ENCODE assay signal across 26 cellular contexts in genomic region chr20:15022921-15023320, GRCh38.
DNase-seq lines count a peak whose midpoint lies in the region; ATAC-seq, FAIRE-seq and TF ChIP-seq lines count a peak whose summit lies in the region.
"Had no signal": no experiment of that assay in that cellular context is flagged by ENCODE, and none has a peak within 500 bp of the region (broad histone marks: within the 10 kb centered on the region; RNA-seq: fewer than 3 reads in every experiment).

No MANE protein-coding gene starts in this region.

- no peak for TF ChIP-seq CTCF in PC-3 (conservative IDR thresholded peaks at IDR 0.05; ENCODE audit: low read depth, low read length)
- TF ChIP-seq CTCF in mammary epithelial cell (conservative IDR thresholded peaks at IDR 0.05 in 1 of 2, IDR thresholded peaks at IDR 0.05 in 1 of 2; ENCODE audit: extremely low read depth in 1 of 2, insufficient read depth in 1 of 2, low read depth in 1 of 2, low read length in 2 of 2): no peak
- no peak for TF ChIP-seq CTCF in keratinocyte (optimal IDR thresholded peaks at IDR 0.05 in 1 of 3, IDR thresholded peaks at IDR 0.05 in 1 of 3, conservative IDR thresholded peaks at IDR 0.05 in 1 of 3; ENCODE audit: extremely low read depth in 1 of 3, insufficient read depth in 2 of 3, low read length in 3 of 3)
- TF ChIP-seq CTCF in upper lobe of right lung (IDR thresholded peaks at IDR 0.05): no peak
- TF ChIP-seq CTCF in GM20000 (IDR thresholded peaks at IDR 0.05; ENCODE audit: extremely low read depth, missing control alignments): no peak

- H3K79me2 ChIP-seq in PC-3 (ENCODE audit: low read length) (no peaks in the 10 kb centered on the region), mammary epithelial cell (ENCODE audit: insufficient read depth, low read length) (no peaks in the 10 kb centered on the region), keratinocyte (ENCODE audit: control insufficient read depth, insufficient read depth, low read length) (no peaks in the 10 kb centered on the region)

- no peak overlapping the region for H3K4me2 ChIP-seq in PC-3 (ENCODE audit: low read length)
- no peak overlapping the region for H3K4me2 ChIP-seq in mammary epithelial cell (ENCODE audit: insufficient read depth, low read depth, low read length)
- H3K4me2 ChIP-seq in keratinocyte (ENCODE audit: control insufficient read depth, extremely low read depth, insufficient read depth, low read depth, low read length): no peak overlapping the region
- H3K4me2 ChIP-seq: GM23338 had no signal

- no peaks in the 10 kb centered on the region for H3K4me1 ChIP-seq in PC-3 (ENCODE audit: insufficient read depth, low read length)
- H3K4me1 ChIP-seq in mammary epithelial cell (ENCODE audit: insufficient read depth, low read length): peaks cover 5% of the 10 kb centered on the region
- no peaks in the 10 kb centered on the region for H3K4me1 ChIP-seq in keratinocyte (ENCODE audit: control insufficient read depth, extremely low read depth, insufficient read depth, low read length)
- H3K4me1 ChIP-seq in upper lobe of right lung: no peaks in the 10 kb centered on the region

- H3K4me3 ChIP-seq in PC-3 (ENCODE audit: low read length): no peak overlapping the region
- no peak overlapping the region for H3K4me3 ChIP-seq in mammary epithelial cell (replicated peaks in 1 of 3; ENCODE audit: insufficient read depth in 1 of 3, low read depth in 2 of 3, low read length in 3 of 3)
- no peak overlapping the region for H3K4me3 ChIP-seq in keratinocyte (ENCODE audit: control insufficient read depth in 2 of 3, extremely low read depth in 1 of 3, insufficient read depth in 2 of 3, low read depth in 1 of 3, low read length in 3 of 3)
- H3K4me3 ChIP-seq in upper lobe of right lung: no peak overlapping the region
- H3K4me3 ChIP-seq: GM12878, GM23338 had no signal

- ATAC-seq in PC-3 (peak; percentile 54), upper lobe of right lung (peak; percentile 51), HG03045 (IDR thresholded peaks at IDR 0.05; ENCODE audit: unreplicated experiment) (no peak), GM21367 (IDR thresholded peaks at IDR 0.05; ENCODE audit: unreplicated experiment) (no peak)
- ATAC-seq: GM12878, GM23338 had no signal

- H3K9me3 ChIP-seq in PC-3 (ENCODE audit: low read length) (no peaks in the 10 kb centered on the region), mammary epithelial cell (replicated peaks; ENCODE audit: insufficient read depth, low read length) (no peaks in the 10 kb centered on the region), keratinocyte (ENCODE audit: control insufficient read depth, low read depth, low read length) (no peaks in the 10 kb centered on the region), upper lobe of right lung (no peaks in the 10 kb centered on the region)
- H3K9me3 ChIP-seq: BE2C had no signal

- FAIRE-seq in keratinocyte (lab: Jason Lieb, UNC): peak; percentile 68
- FAIRE-seq: A204.1, GM12878, H54, HTR-8/SVneo had no signal

- in situ Hi-C loops in mammary epithelial cell (cut with MboI; ENCODE audit: low sequenced_read_pairs in 2 of 2): no loop called here

- no peaks in the 10 kb centered on the region for H3F3A ChIP-seq in PC-3 (ENCODE audit: low read length, unreplicated experiment)

- intact Hi-C loops in PC-3 (cut with micrococcal nuclease) (no loop called here), mammary epithelial cell (cut with micrococcal nuclease) (no loop called here), upper lobe of right lung (cut with DNase I) (no loop called here)

- no peak overlapping the region for H2AFZ ChIP-seq in PC-3 (ENCODE audit: low read length)
- peak overlapping the region; percentile 1 for H2AFZ ChIP-seq in mammary epithelial cell (ENCODE audit: low read depth, low read length)
- H2AFZ ChIP-seq in keratinocyte (ENCODE audit: control insufficient read depth, low read length): no peak overlapping the region
- H2AFZ ChIP-seq: GM23338 had no signal

- H3K9me2 ChIP-seq in PC-3 (replicated peaks; ENCODE audit: low read length): no peaks in the 10 kb centered on the region

- H3K9ac ChIP-seq in PC-3 (ENCODE audit: low read length) (no peak overlapping the region), mammary epithelial cell (ENCODE audit: insufficient read depth, low read length) (no peak overlapping the region), keratinocyte (ENCODE audit: control insufficient read depth, extremely low read depth, insufficient read depth, low read length) (no peak overlapping the region)

- H3K9me1 ChIP-seq in keratinocyte (ENCODE audit: control insufficient read depth, extremely low read depth, insufficient read depth, low read length): no peaks in the 10 kb centered on the region

- H3K27ac ChIP-seq in PC-3 (ENCODE audit: low read length): no peak overlapping the region
- no peak overlapping the region for H3K27ac ChIP-seq in mammary epithelial cell (ENCODE audit: insufficient read depth, low read depth, low read length)
- no peak overlapping the region for H3K27ac ChIP-seq in keratinocyte (ENCODE audit: control insufficient read depth, insufficient read depth, low read length)
- H3K27ac ChIP-seq in upper lobe of right lung: no peak overlapping the region
- H3K27ac ChIP-seq: HL-60 had no signal

- CTCF ChIA-PET in PC-3 (lab: Charles Lee): no interaction called here
- CTCF ChIA-PET in mammary epithelial cell (lab: Charles Lee; ENCODE audit: low non-redundant PET): no interaction called here

- H4K20me1 ChIP-seq in PC-3 (ENCODE audit: low read length): no peaks in the 10 kb centered on the region
- no peaks in the 10 kb centered on the region for H4K20me1 ChIP-seq in mammary epithelial cell (ENCODE audit: insufficient read depth, low read length)
- no peaks in the 10 kb centered on the region for H4K20me1 ChIP-seq in keratinocyte (ENCODE audit: control insufficient read depth, extremely low read depth, insufficient read depth, low read length)

- POLR2A ChIA-PET in PC-3 (lab: Charles Lee; ENCODE audit: unreplicated experiment): no interaction called here

- dilution Hi-C loops in mammary epithelial cell (cut with HindIII; ENCODE audit: low sequenced_read_pairs) (no loop called here), keratinocyte (cut with MboI; ENCODE audit: extremely low pct_ligation_motif_present, low sequenced_read_pairs) (no loop called here)

- H3K36me3 ChIP-seq in PC-3 (ENCODE audit: low read depth, low read length): no peaks in the 10 kb centered on the region
- no peaks in the 10 kb centered on the region for H3K36me3 ChIP-seq in mammary epithelial cell (ENCODE audit: insufficient read depth, low read length)
- H3K36me3 ChIP-seq in keratinocyte (ENCODE audit: control insufficient read depth in 2 of 2, extremely low read depth in 1 of 2, insufficient read depth in 2 of 2, low read length in 2 of 2): no peaks in the 10 kb centered on the region
- no peaks in the 10 kb centered on the region for H3K36me3 ChIP-seq in upper lobe of right lung
- H3K36me3 ChIP-seq: BE2C had no signal

- no TSS peak for BruUV-seq in PC-3 (replicated peaks; lab: Mats Ljungman, UMichigan)
- no TSS peak for BruUV-seq in mammary epithelial cell (replicated peaks; lab: Mats Ljungman, UMichigan)

- H3K27me3 ChIP-seq in PC-3 (ENCODE audit: low read length) (no peaks in the 10 kb centered on the region), mammary epithelial cell (ENCODE audit: insufficient read depth, low read length) (no peaks in the 10 kb centered on the region), keratinocyte (ENCODE audit: control insufficient read depth, extremely low read depth, insufficient read depth, low read length) (no peaks in the 10 kb centered on the region), upper lobe of right lung (no peaks in the 10 kb centered on the region)
- H3K27me3 ChIP-seq: BE2C had no signal

- DNase-seq in PC-3 (peak; percentile 71), mammary epithelial cell (peak; percentile 68), keratinocyte (ENCODE audit: low read depth, low spot score) (peak; percentile 26), upper lobe of right lung (no peak), GM20000 (ENCODE audit: low spot score) (no peak)
- DNase-seq in activated effector memory CD4-positive, alpha-beta T cell treated with Interleukin-2 at 50 U/mL for 16 hours: no peak
- DNase-seq: ACHN; BE2C; C1 segment of cervical spinal cord; CD4-positive, CD25-positive, alpha-beta regulatory T cell; CD8-positive, alpha-beta memory T cell; COR-L47; DMS 273 treated with DMSO at 0.1 percent for 48 hours; DMS53; DND-41; EL; HCEC 1CT; IMR-90 had no signal

Comparison
In these comparisons a context has a peak if more than half of its experiments do, and no peak if none do; other contexts are left out.
1. ATAC-seq: peak in PC-3 (single experiment) and upper lobe of right lung (single experiment); none in HG03045 (single experiment) and GM21367 (single experiment).
2. DNase-seq: peak in PC-3 (single experiment), mammary epithelial cell (single experiment) and keratinocyte (single experiment); none in upper lobe of right lung (single experiment), activated effector memory CD4-positive, alpha-beta T cell treated with Interleukin-2 at 50 U/mL for 16 hours (single experiment) and GM20000 (single experiment).